Comparison of ENCODE assay signal across 14 cellular contexts in genomic region chr3:13008114-13008995, GRCh38.
DNase-seq lines count a peak whose midpoint lies in the region; TF ChIP-seq lines count a peak whose summit lies in the region.
"Had no signal": no experiment of that assay in that cellular context is flagged by ENCODE, and none has a peak within 500 bp of the region (broad histone marks: within the 10 kb centered on the region; RNA-seq: fewer than 3 reads in every experiment).

No MANE protein-coding gene starts in this region.

- H2AFZ ChIP-seq in mesenchymal stem cell (ENCODE audit: low read depth, low read length), result no peak overlapping the region

- H2BK12ac ChIP-seq in mesenchymal stem cell (ENCODE audit: low read length in 2 of 2), result no peak overlapping the region

- H3K4me2 ChIP-seq in mesenchymal stem cell (ENCODE audit: low read length, poor library complexity, severe bottlenecking), result no peak overlapping the region

- no peaks in the 10 kb centered on the region for H3K27me3 Mint-ChIP-seq in activated naive CD4-positive, alpha-beta T cell treated with anti-CD3 and anti-CD28 coated beads, Interleukin-2, amount 50 U/mL, for 24 hours
- H3K27me3 Mint-ChIP-seq in activated naive CD8-positive, alpha-beta T cell, result no peaks in the 10 kb centered on the region
- H3K27me3 Mint-ChIP-seq in Calu3 (ENCODE audit: unreplicated experiment), result peaks cover 8% of the 10 kb centered on the region

- H3K4me3 Mint-ChIP-seq in activated naive CD4-positive, alpha-beta T cell treated with anti-CD3 and anti-CD28 coated beads, Interleukin-2, amount 50 U/mL, for 24 hours, result peak overlapping the region; percentile 62
- H3K4me3 Mint-ChIP-seq in activated naive CD8-positive, alpha-beta T cell, result peak overlapping the region; percentile 35
- H3K4me3 Mint-ChIP-seq in Calu3 (ENCODE audit: low read depth, unreplicated experiment), result no peak overlapping the region

- peak overlapping the region; percentile 87 for H3K27ac Mint-ChIP-seq in activated naive CD4-positive, alpha-beta T cell treated with anti-CD3 and anti-CD28 coated beads, Interleukin-2, amount 50 U/mL, for 24 hours
- peak overlapping the region; percentile 95 for H3K27ac Mint-ChIP-seq in activated naive CD8-positive, alpha-beta T cell
- no peak overlapping the region for H3K27ac Mint-ChIP-seq in Calu3 (ENCODE audit: unreplicated experiment)

- no peak overlapping the region for H4K91ac ChIP-seq in mesenchymal stem cell (ENCODE audit: low read length)

- H3K4me3 ChIP-seq in mesenchymal stem cell (ENCODE audit: insufficient read depth in 1 of 2, low read depth in 1 of 2, low read length in 2 of 2), result no peak overlapping the region
- H3K4me3 ChIP-seq in transverse colon, result no peak overlapping the region
- H3K4me3 ChIP-seq in foreskin fibroblast (ENCODE audit: low read depth in 1 of 2, low read length in 2 of 2), result no peak overlapping the region
- H3K4me3 ChIP-seq: uterus had no signal

- WGBS in mesenchymal stem cell, result 73% methylated on average over 18 of the region's 18 CpGs
- WGBS in transverse colon (ENCODE audit: low coverage in 1 of 2), 2 donors, result 75% methylated on average over 18 of the region's 18 CpGs; no CpG with 5 or more reads in 1 of the 2 donors

- H2AK5ac ChIP-seq in mesenchymal stem cell (ENCODE audit: low read length, severe bottlenecking), result no peak overlapping the region

- no peak overlapping the region for H3K4ac ChIP-seq in mesenchymal stem cell (ENCODE audit: low read depth in 1 of 2, low read length in 2 of 2)

- H3K4me1 ChIP-seq in mesenchymal stem cell (ENCODE audit: control insufficient read depth, insufficient read depth, low read depth, low read length), result peaks cover 40% of the 10 kb centered on the region
- peaks cover 6 to 49% (median 10%) of the 10 kb centered on the region in 4 donors for H3K4me1 ChIP-seq in transverse colon
- H3K4me1 ChIP-seq: uterus had no signal

- H2BK5ac ChIP-seq in mesenchymal stem cell (ENCODE audit: low read depth, low read length, poor library complexity, severe bottlenecking), result no peak overlapping the region

- H2BK120ac ChIP-seq in mesenchymal stem cell (ENCODE audit: low read depth, low read length), result no peak overlapping the region

- no peaks in the 10 kb centered on the region for H3K9me3 Mint-ChIP-seq in activated naive CD4-positive, alpha-beta T cell treated with anti-CD3 and anti-CD28 coated beads, Interleukin-2, amount 50 U/mL, for 24 hours
- H3K9me3 Mint-ChIP-seq in activated naive CD8-positive, alpha-beta T cell (ENCODE audit: low read depth), result no peaks in the 10 kb centered on the region
- no peaks in the 10 kb centered on the region for H3K9me3 Mint-ChIP-seq in Calu3 (ENCODE audit: low read depth, unreplicated experiment)

- peak overlapping the region; percentile 6 for H2BK15ac ChIP-seq in mesenchymal stem cell (ENCODE audit: low read depth, poor library complexity, severe bottlenecking)

- CTCF ChIA-PET in Calu3 (lab: Charles Lee), result no interaction called here

- no peak for TF ChIP-seq EP300 in transverse colon (IDR thresholded peaks at IDR 0.05; ENCODE audit: low read depth)

- peaks cover 0 to 13% of the 10 kb centered on the region in 2 experiments for H3K36me3 ChIP-seq in mesenchymal stem cell (ENCODE audit: control insufficient read depth in 1 of 2, insufficient read depth in 2 of 2, low read depth in 1 of 2, low read length in 2 of 2)
- no peaks in the 10 kb centered on the region for H3K36me3 ChIP-seq in transverse colon
- H3K36me3 ChIP-seq: uterus had no signal

- peaks cover 29% of the 10 kb centered on the region for H3K79me1 ChIP-seq in mesenchymal stem cell (replicated peaks; ENCODE audit: low read length, poor library complexity, severe bottlenecking)

- H4K8ac ChIP-seq in mesenchymal stem cell (ENCODE audit: low read length), result no peak overlapping the region

- no peak for DNase-seq in activated naive CD4-positive, alpha-beta T cell treated with Interleukin-2 at 50 U/mL for 16 hours
- no peak for DNase-seq in mesenchymal stem cell
- no peak for DNase-seq in transverse colon
- DNase-seq in foreskin fibroblast, result no peak
- no peak for DNase-seq in activated gamma-delta T cell (lab: John Stamatoyannopoulos, UW)
- no peak for DNase-seq in Calu3
- DNase-seq: cortex of kidney, NCI-H1048, NCI-H2171 treated with DMSO at 0.1 percent for 48 hours, PC-3, SW 1271, uterus had no signal

- TF ChIP-seq CTCF in transverse colon (IDR thresholded peaks at IDR 0.05) (no peak), foreskin fibroblast (IDR thresholded peaks at IDR 0.05; ENCODE audit: low read depth, low read length) (no peak), Calu3 (IDR thresholded peaks at IDR 0.05; ENCODE audit: unreplicated experiment) (no peak)

- H3K27ac ChIP-seq in mesenchymal stem cell (ENCODE audit: low read length, poor library complexity, severe bottlenecking) (no peak overlapping the region), transverse colon (peak overlapping the region in 3 of 4 donors; percentile 80 to 87 (median 85))
- H3K27ac ChIP-seq: uterus had no signal

- no peak overlapping the region for H3K14ac ChIP-seq in mesenchymal stem cell (ENCODE audit: low read length in 2 of 2)

- no peak overlapping the region for H3K23ac ChIP-seq in mesenchymal stem cell (ENCODE audit: low read length in 2 of 2)

- no TSS peak for BruUV-seq in Calu3 (replicated peaks; lab: Mats Ljungman, UMichigan)

- intact Hi-C loops in transverse colon (cut with DNase I; ENCODE audit: low total_unique reads) (no loop called here), Calu3 (cut with micrococcal nuclease; ENCODE audit: unreplicated experiment) (no loop called here)

- no peaks in the 10 kb centered on the region for H3K36me3 Mint-ChIP-seq in activated naive CD4-positive, alpha-beta T cell treated with anti-CD3 and anti-CD28 coated beads, Interleukin-2, amount 50 U/mL, for 24 hours
- H3K36me3 Mint-ChIP-seq in activated naive CD8-positive, alpha-beta T cell, result no peaks in the 10 kb centered on the region
- H3K36me3 Mint-ChIP-seq in Calu3 (ENCODE audit: insufficient read depth, unreplicated experiment), result peaks cover 8% of the 10 kb centered on the region

- H3K9me3 ChIP-seq in mesenchymal stem cell (ENCODE audit: control insufficient read depth, low read length), result no peaks in the 10 kb centered on the region
- no peaks in the 10 kb centered on the region for H3K9me3 ChIP-seq in transverse colon
- H3K9me3 ChIP-seq: uterus had no signal

- H3K27me3 ChIP-seq in mesenchymal stem cell (ENCODE audit: control insufficient read depth in 1 of 2, insufficient read depth in 1 of 2, low read length in 2 of 2), result peaks cover 0 to 41% of the 10 kb centered on the region in 2 experiments
- no peaks in the 10 kb centered on the region for H3K27me3 ChIP-seq in transverse colon
- H3K27me3 ChIP-seq: uterus had no signal

- no peak overlapping the region for H3K9ac ChIP-seq in mesenchymal stem cell (ENCODE audit: low read length)

- TF ChIP-seq POLR2A in transverse colon (IDR thresholded peaks at IDR 0.05), result no peak

- no peak overlapping the region for H3K18ac ChIP-seq in mesenchymal stem cell (ENCODE audit: low read depth in 1 of 2, low read length in 2 of 2)

- in situ Hi-C loops in transverse colon (cut with MboI; ENCODE audit: low pct_ligation_motif_present in 1 of 4, low pct_unique_long_range_greater_than_20kb in 1 of 4, low sequenced_read_pairs in 3 of 4), result no loop called here

- peaks cover 99% of the 10 kb centered on the region for H3K4me1 Mint-ChIP-seq in activated naive CD4-positive, alpha-beta T cell treated with anti-CD3 and anti-CD28 coated beads, Interleukin-2, amount 50 U/mL, for 24 hours
- peaks cover 84% of the 10 kb centered on the region for H3K4me1 Mint-ChIP-seq in activated naive CD8-positive, alpha-beta T cell (ENCODE audit: low read depth)
- H3K4me1 Mint-ChIP-seq in Calu3 (ENCODE audit: low read depth, unreplicated experiment), result peaks cover 43% of the 10 kb centered on the region
